In the genomic region with DNA sequence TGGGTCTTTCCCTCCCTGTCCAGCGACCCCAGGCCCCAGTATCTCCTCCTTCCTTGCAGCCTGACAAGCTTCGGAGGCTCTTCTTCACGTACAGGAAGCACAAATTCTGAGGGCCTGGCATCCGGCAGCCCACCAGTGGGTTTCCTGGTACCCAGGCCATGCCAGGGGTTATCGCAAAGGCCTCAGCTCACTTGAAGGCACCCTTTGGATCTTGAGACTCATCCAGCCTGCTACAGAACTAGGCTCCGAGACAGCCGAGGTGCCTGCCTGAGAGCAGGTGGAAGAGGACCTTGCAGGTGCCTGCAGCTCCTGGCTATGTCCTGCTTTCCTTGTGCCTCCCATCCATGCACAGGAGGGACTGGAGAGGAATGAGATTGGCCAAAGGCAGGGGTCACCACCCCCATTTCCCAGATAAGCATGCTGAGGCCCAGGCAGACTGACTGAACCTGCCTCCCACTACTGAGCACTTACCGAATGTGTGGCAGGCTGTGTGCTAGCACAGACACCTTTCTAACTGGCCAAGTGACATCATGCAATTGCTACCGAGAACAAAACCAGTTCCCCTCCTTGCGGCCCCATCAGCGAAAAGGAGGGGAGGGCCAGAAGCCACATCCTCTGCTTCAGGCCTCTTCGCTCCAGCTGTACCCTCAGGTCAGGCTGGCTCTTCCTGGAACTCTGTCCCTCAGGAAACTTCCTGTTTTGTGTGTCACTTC, we compare ENCODE assay signal across 8 cellular contexts. TPM values are rescaled to one million over a fixed set of nuclear protein-coding genes. Genes with fewer than 3 reads are reported as not detected.
A peak's percentile ranks its signal among the peaks of the same experiment; 100 is the strongest.
DNase-seq lines count a peak whose midpoint lies in the region; ATAC-seq and TF ChIP-seq lines count a peak whose summit lies in the region.

No MANE protein-coding gene starts in this region.

- H3K36me3 Mint-ChIP-seq in stimulated activated naive CD8-positive, alpha-beta T cell treated with anti-CD3 and anti-CD28 coated beads, Interleukin-15, Interleukin-2, amounts not matched to agents 100 ng/mL and 50 ng/mL, for 24 hours (ENCODE audit: low read depth): no peaks in the 10 kb centered on the region

- H3K36me3 ChIP-seq in Karpas-422 (ENCODE audit: insufficient read depth, low read length): no peaks in the 10 kb centered on the region

- no peaks in the 10 kb centered on the region for H3K9me3 ChIP-seq in Karpas-422 (ENCODE audit: low read length)

- H3K4me3 Mint-ChIP-seq in stimulated activated naive CD8-positive, alpha-beta T cell treated with anti-CD3 and anti-CD28 coated beads, Interleukin-15, Interleukin-2, amounts not matched to agents 100 ng/mL and 50 ng/mL, for 24 hours: peak overlapping the region; percentile 24

- intact Hi-C loops in cardiac septum (cut with DNase I): no loop called here

- H3K9me2 ChIP-seq in Karpas-422 (replicated peaks; ENCODE audit: insufficient read depth, low read length): no peaks in the 10 kb centered on the region

- H3K4me3 ChIP-seq in coronary artery (no peak overlapping the region), Karpas-422 (ENCODE audit: low read length) (no peak overlapping the region)

- peak overlapping the region; percentile 83 for H3K27ac Mint-ChIP-seq in stimulated activated naive CD8-positive, alpha-beta T cell treated with anti-CD3 and anti-CD28 coated beads, Interleukin-15, Interleukin-2, amounts not matched to agents 100 ng/mL and 50 ng/mL, for 24 hours

- H3K4me1 ChIP-seq in Karpas-422 (ENCODE audit: low read length): no peaks in the 10 kb centered on the region

- no peaks in the 10 kb centered on the region for H4K20me1 ChIP-seq in Karpas-422 (ENCODE audit: insufficient read depth, low read depth, low read length)

- H3K27me3 Mint-ChIP-seq in stimulated activated naive CD8-positive, alpha-beta T cell treated with anti-CD3 and anti-CD28 coated beads, Interleukin-15, Interleukin-2, amounts not matched to agents 100 ng/mL and 50 ng/mL, for 24 hours: no peaks in the 10 kb centered on the region

- no peaks in the 10 kb centered on the region for H3K79me2 ChIP-seq in Karpas-422 (ENCODE audit: low read length)

- H2AFZ ChIP-seq in Karpas-422 (ENCODE audit: low read length): no peak overlapping the region

- peak; percentile 71 for ATAC-seq in GM18909 (IDR thresholded peaks at IDR 0.05; ENCODE audit: poor library complexity, unreplicated experiment)
- peak; percentile 72 for ATAC-seq in HG03103 (IDR thresholded peaks at IDR 0.05; ENCODE audit: low read depth, unreplicated experiment)

- H3K9me3 Mint-ChIP-seq in stimulated activated naive CD8-positive, alpha-beta T cell treated with anti-CD3 and anti-CD28 coated beads, Interleukin-15, Interleukin-2, amounts not matched to agents 100 ng/mL and 50 ng/mL, for 24 hours: no peaks in the 10 kb centered on the region

- H3K27ac ChIP-seq in coronary artery (peak overlapping the region in 1 of 2 donors; percentile 31), Karpas-422 (ENCODE audit: low read length) (no peak overlapping the region)

- H3K4me2 ChIP-seq in Karpas-422 (ENCODE audit: low read depth, low read length, poor library complexity, severe bottlenecking): no peak overlapping the region

- no peak for TF ChIP-seq CTCF in coronary artery (IDR thresholded peaks at IDR 0.05)

- DNase-seq in activated CD4-positive, alpha-beta T cell treated with anti-CD3 and anti-CD28 coated beads for 1 hour: peak; percentile 19
- DNase-seq in cardiac septum (ENCODE audit: low spot score) (peak; percentile 67), coronary artery (ENCODE audit: low spot score) (no peak), NCI-H146 (lab: John Stamatoyannopoulos, UW) (no peak), Karpas-422 (no peak)

- peaks cover 44% of the 10 kb centered on the region for H3K4me1 Mint-ChIP-seq in stimulated activated naive CD8-positive, alpha-beta T cell treated with anti-CD3 and anti-CD28 coated beads, Interleukin-15, Interleukin-2, amounts not matched to agents 100 ng/mL and 50 ng/mL, for 24 hours (ENCODE audit: low read depth)

- H3K9ac ChIP-seq in Karpas-422 (ENCODE audit: low read length): no peak overlapping the region

- H3K27me3 ChIP-seq in Karpas-422 (ENCODE audit: low read length): no peaks in the 10 kb centered on the region

RNA-seq across cellular contexts. Expression of a gene that starts 11.2 kb away (rescaled TPM):
- not detected for total RNA-seq in cardiac septum
- not detected in 2 replicates for total RNA-seq in Karpas-422 (2014; rRNA removed; shearing (Covaris generic); ENCODE audit: low replicate concordance)

RNA-seq across cellular contexts. Expression of a gene that starts 26.1 kb away (rescaled TPM):
- total RNA-seq in cardiac septum: 11.3 TPM
- total RNA-seq in Karpas-422 (2014; rRNA removed; shearing (Covaris generic); ENCODE audit: low replicate concordance): 20.1 and 38.9 TPM in 2 replicates

RNA-seq across cellular contexts. Expression of a gene that starts 27.7 kb away (rescaled TPM):
- 16.7 TPM for total RNA-seq in cardiac septum
- 1.1 and 4.4 TPM in 2 replicates for total RNA-seq in Karpas-422 (2014; rRNA removed; shearing (Covaris generic); ENCODE audit: low replicate concordance)

RNA-seq across cellular contexts. Expression of a gene that starts 45.6 kb away (rescaled TPM):
- total RNA-seq in cardiac septum: 370 TPM
- 49.3 and 57.2 TPM in 2 replicates for total RNA-seq in Karpas-422 (2014; rRNA removed; shearing (Covaris generic); ENCODE audit: low replicate concordance)

Comparison
In these comparisons a context has a peak if more than half of its experiments do, and no peak if none do; other contexts are left out.
1. DNase-seq: peak in activated CD4-positive, alpha-beta T cell treated with anti-CD3 and anti-CD28 coated beads for 1 hour (single experiment) and cardiac septum (single experiment); none in coronary artery (single experiment), NCI-H146 (single experiment) and Karpas-422 (single experiment).